ENCODE assay signal across 23 cellular contexts in genomic region chr14:97796511-97796910, GRCh38.
"Had no signal": no experiment of that assay in that cellular context is flagged by ENCODE, and none has a peak within 500 bp of the region (broad histone marks: within the 10 kb centered on the region; RNA-seq: fewer than 3 reads in every experiment).

No MANE protein-coding gene starts in this region.

- H3K9me3 ChIP-seq: lower lobe of right lung, sigmoid colon, tibial nerve had no signal

- H3K4me2 ChIP-seq: smooth muscle cell had no signal

- H3K27ac Mint-ChIP-seq: activated naive CD8-positive, alpha-beta T cell treated with anti-CD3 and anti-CD28 coated beads, Interleukin-2, amount 50 U/mL, for 24 hours; activated T-helper 2 cell treated with anti-CD3 and anti-CD28 coated beads, Interferon-gamma antibody, Interleukin-2, Interleukin-4, amounts not matched to agents 10 μg/mL and 5 μg/mL and 100 μg/mL, durations not matched to agents 14 hours and 24 hours and 36 hours; immature natural killer cell had no signal

- H3K9me3 Mint-ChIP-seq: activated naive CD8-positive, alpha-beta T cell treated with anti-CD3 and anti-CD28 coated beads, Interleukin-2, amount 50 U/mL, for 24 hours; activated T-helper 2 cell treated with anti-CD3 and anti-CD28 coated beads, Interferon-gamma antibody, Interleukin-2, Interleukin-4, amounts not matched to agents 10 μg/mL and 5 μg/mL and 100 μg/mL, durations not matched to agents 14 hours and 24 hours and 36 hours; immature natural killer cell; naive thymus-derived CD4-positive, alpha-beta T cell; neural crest cell had no signal

- DNase-seq: activated CD4-positive, alpha-beta T cell treated with anti-CD3 and anti-CD28 coated beads, Interleukin-2, amount 50 U/mL, for 48 hours; activated CD4-positive, CD25-positive, alpha-beta regulatory T cell treated with anti-CD3 and anti-CD28 coated beads, Interleukin-2, amount 50 U/mL, for 72 hours; activated naive CD4-positive, alpha-beta T cell treated with Interleukin-2 at 50 U/mL for 16 hours; activated naive CD8-positive, alpha-beta T cell treated with anti-CD3 and anti-CD28 coated beads, Interleukin-2, amount 50 U/mL, for 24 hours; dermis blood vessel endothelial cell; effector CD8-positive, alpha-beta T cell; foreskin melanocyte; immature natural killer cell; lower lobe of right lung; naive thymus-derived CD4-positive, alpha-beta T cell; retina; sigmoid colon; stimulated activated CD4-positive, alpha-beta T cell treated with anti-CD3 and anti-CD28 coated beads, Interleukin-15, amount 100 ng/mL, for 24 hours; stimulated activated CD4-positive, alpha-beta T cell treated with anti-CD3 and anti-CD28 coated beads, Interleukin-2, amount 100 ng/mL, for 48 hours; stimulated activated naive CD4-positive, alpha-beta T cell treated with Interleukin-2 at 50 U/mL for 16 hours; substantia nigra; WERI-Rb-1 had no signal

- H3K27ac ChIP-seq: cardiac muscle cell, lower lobe of right lung, sigmoid colon, tibial nerve, WERI-Rb-1 had no signal

- H3K4me3 ChIP-seq: cardiac muscle cell, lower lobe of right lung, sigmoid colon, smooth muscle cell, tibial nerve had no signal

- H3K27me3 ChIP-seq: cardiac muscle cell, sigmoid colon, tibial nerve had no signal

- H3K36me3 Mint-ChIP-seq: immature natural killer cell; naive thymus-derived CD4-positive, alpha-beta T cell had no signal

- H3K4me3 Mint-ChIP-seq: activated naive CD8-positive, alpha-beta T cell treated with anti-CD3 and anti-CD28 coated beads, Interleukin-2, amount 50 U/mL, for 24 hours; immature natural killer cell; naive thymus-derived CD4-positive, alpha-beta T cell; neural crest cell had no signal

- H3K4me1 ChIP-seq: lower lobe of right lung, sigmoid colon, tibial nerve had no signal

- H3K36me3 ChIP-seq: cardiac muscle cell, lower lobe of right lung, sigmoid colon, tibial nerve, WERI-Rb-1 had no signal

- H3K27me3 Mint-ChIP-seq: activated naive CD8-positive, alpha-beta T cell treated with anti-CD3 and anti-CD28 coated beads, Interleukin-2, amount 50 U/mL, for 24 hours; naive thymus-derived CD4-positive, alpha-beta T cell had no signal

- ATAC-seq: activated naive CD8-positive, alpha-beta T cell treated with anti-CD3 and anti-CD28 coated beads, Interleukin-2, amount 50 U/mL, for 24 hours; left lobe of liver; lower lobe of right lung; naive thymus-derived CD4-positive, alpha-beta T cell had no signal
